Comparison of ENCODE assay signal across 16 cellular contexts in genomic region chr20:33687993-33688937, GRCh38. TPM values are rescaled to one million over a fixed set of nuclear protein-coding genes. Genes with fewer than 3 reads are reported as not detected.
A peak's percentile ranks its signal among the peaks of the same experiment; 100 is the strongest.
DNase-seq lines count a peak whose midpoint lies in the region; FAIRE-seq and TF ChIP-seq lines count a peak whose summit lies in the region.
"Had no signal": no experiment of that assay in that cellular context is flagged by ENCODE, and none has a peak within 500 bp of the region (broad histone marks: within the 10 kb centered on the region; RNA-seq: fewer than 3 reads in every experiment).

No MANE protein-coding gene starts in this region.

- FAIRE-seq in H1 (lab: Jason Lieb, UNC), result no peak

- peaks cover 4 to 26% (median 16%) of the 10 kb centered on the region in 4 experiments for H3K4me1 ChIP-seq in H1 (replicated peaks in 1 of 4; ENCODE audit: control insufficient read depth in 3 of 4, insufficient read depth in 4 of 4, low read length in 3 of 4)
- peaks cover 9 to 20% (median 16%) of the 10 kb centered on the region in 4 donors for H3K4me1 ChIP-seq in transverse colon

- TF ChIP-seq RAD21 in H1 (IDR thresholded peaks at IDR 0.05 in 1 of 2, conservative IDR thresholded peaks at IDR 0.05 in 1 of 2; ENCODE audit: low read depth in 2 of 2, low read length in 2 of 2), result no peak

- no peak for TF ChIP-seq POLR2A in H1 (IDR thresholded peaks at IDR 0.05; ENCODE audit: control extremely low read depth in 1 of 2, low read depth in 2 of 2, low read length in 2 of 2)
- TF ChIP-seq POLR2A in transverse colon (IDR thresholded peaks at IDR 0.05), result no peak

- 0 out of 2 replicates have a peak overlapping the region, but pooled peaks have one; percentile 34 for H2BK15ac ChIP-seq in H1 (ENCODE audit: low read length)

- no peak overlapping the region for H3K14ac ChIP-seq in H1 (ENCODE audit: insufficient read length)

- H3K4me2 ChIP-seq in H1 (ENCODE audit: insufficient read depth in 1 of 2, low read depth in 2 of 2, low read length in 2 of 2), result no peak overlapping the region

- peaks cover 0 to 9% (median 2%) of the 10 kb centered on the region in 4 experiments; a peak in 4 of 7 replicates for H3K27me3 ChIP-seq in H1 (replicated peaks in 1 of 4; ENCODE audit: control insufficient read depth in 3 of 4, extremely low read depth in 1 of 4, insufficient read depth in 3 of 4, low read length in 3 of 4)
- no peaks in the 10 kb centered on the region for H3K27me3 ChIP-seq in transverse colon
- H3K27me3 ChIP-seq: sigmoid colon had no signal

- no peak overlapping the region; the same call in 1 of the 2 replicates for H4K8ac ChIP-seq in H1 (ENCODE audit: extremely low read depth, insufficient read depth, low read length)

- H3K9me3 Mint-ChIP-seq in activated naive CD4-positive, alpha-beta T cell treated with anti-CD3 and anti-CD28 coated beads, Interleukin-2, amount 10 ng/mL, durations not matched to agents 7 days and 5 days, result no peaks in the 10 kb centered on the region
- no peaks in the 10 kb centered on the region for H3K9me3 Mint-ChIP-seq in activated CD4-positive, alpha-beta memory T cell treated with anti-CD3 and anti-CD28 coated beads for 36 hours

- H3K79me1 ChIP-seq in H1 (ENCODE audit: low read depth, low read length), result peaks cover 12% of the 10 kb centered on the region

- 88% methylated on average over 3 of the region's 3 CpGs; no CpG with 5 or more reads in 1 of the 2 experiments for WGBS in H1 (ENCODE audit: extremely low coverage in 1 of 2, insufficient coverage in 1 of 2, insufficient read length in 1 of 2, insufficient replicate concordance in 2 of 2, low coverage in 1 of 2, low lambda C conversion rate in 2 of 2, missing lambda C conversion rate in 1 of 2), 2 experiments
- WGBS in transverse colon (ENCODE audit: low coverage in 1 of 2), 2 donors, result 96 to 100% methylated on average over 2 to 3 of the region's 3 CpGs

- no peak overlapping the region for H4K5ac ChIP-seq in H1 (ENCODE audit: insufficient read length, low read depth, low read length)

- H2BK20ac ChIP-seq in H1 (ENCODE audit: low read length), result no peak overlapping the region

- DNase-seq in activated naive CD4-positive, alpha-beta T cell treated with anti-CD3 and anti-CD28 coated beads, Interleukin-2, amount 10 ng/mL, durations not matched to agents 7 days and 5 days, result no peak
- no peak for DNase-seq in activated naive CD4-positive, alpha-beta T cell (lab: John Stamatoyannopoulos, UW)
- DNase-seq in activated CD4-positive, alpha-beta memory T cell treated with anti-CD3 and anti-CD28 coated beads for 36 hours, result peak; percentile 30
- no peak for DNase-seq in H1 (ENCODE audit: low read depth in 1 of 2, low spot score in 2 of 2)
- no peak for DNase-seq in substantia nigra (lab: John Stamatoyannopoulos, UW)
- DNase-seq in NCI-H2107 (lab: John Stamatoyannopoulos, UW), result no peak
- DNase-seq in epidermal melanocyte (ENCODE audit: insufficient read length, low spot score), result no peak
- no peak for DNase-seq in transverse colon
- DNase-seq: activated CD8-positive, alpha-beta memory T cell treated with anti-CD3 and anti-CD28 coated beads, Interleukin-2, amount 50 U/mL, for 4 hours; DMS 273 treated with DMSO at 0.1 percent for 48 hours; lower lobe of right lung; sigmoid colon; stimulated activated CD4-positive, alpha-beta T cell treated with anti-CD3 and anti-CD28 coated beads, Interleukin-4, amount 100 ng/mL, for 24 hours had no signal

- H3K27me3 Mint-ChIP-seq in activated naive CD4-positive, alpha-beta T cell treated with anti-CD3 and anti-CD28 coated beads, Interleukin-2, amount 10 ng/mL, durations not matched to agents 7 days and 5 days, result no peaks in the 10 kb centered on the region
- no peaks in the 10 kb centered on the region for H3K27me3 Mint-ChIP-seq in activated CD4-positive, alpha-beta memory T cell treated with anti-CD3 and anti-CD28 coated beads for 36 hours

- H3K27ac Mint-ChIP-seq in activated naive CD4-positive, alpha-beta T cell treated with anti-CD3 and anti-CD28 coated beads, Interleukin-2, amount 10 ng/mL, durations not matched to agents 7 days and 5 days, result peak overlapping the region; percentile 95
- peak overlapping the region; percentile 19 for H3K27ac Mint-ChIP-seq in activated CD4-positive, alpha-beta memory T cell treated with anti-CD3 and anti-CD28 coated beads for 36 hours

- H3K79me2 ChIP-seq in H1 (ENCODE audit: control insufficient read depth in 1 of 2, insufficient read depth in 2 of 2, low read length in 2 of 2), result peaks cover 0 to 24% of the 10 kb centered on the region in 2 experiments; a peak in 3 of 4 replicates

- in situ Hi-C loops in transverse colon (cut with MboI; ENCODE audit: low pct_ligation_motif_present in 1 of 4, low pct_unique_long_range_greater_than_20kb in 1 of 4, low sequenced_read_pairs in 3 of 4), result no loop called here

- POLR2A ChIA-PET in activated CD4-positive, alpha-beta memory T cell treated with anti-CD3 and anti-CD28 coated beads for 36 hours (lab: Charles Lee), result interaction anchor here (0.6 to 2.1 kb wide), 4 partner anchors 22 to 198 kb away, joined by 3 to 12 read pairs (median 4); partner anchors contain the start of genes ACTL10, CBFA2T2 and PXMP4
- POLR2A ChIA-PET in H1 (lab: Charles Lee; ENCODE audit: partially characterized antibody), result interaction anchor here (1.5 to 2.8 kb wide), 4 partner anchors 10 to 44 kb away, joined by 3 to 10 read pairs (median 6); partner anchors contain the start of genes NECAB3 and ZNF341

- peaks cover 9% of the 10 kb centered on the region for H3K23me2 ChIP-seq in H1 (ENCODE audit: low read depth, low read length)

- no peak overlapping the region for H2AK5ac ChIP-seq in H1 (ENCODE audit: low read depth, low read length)

- no peak overlapping the region for H3K56ac ChIP-seq in H1 (replicated peaks; ENCODE audit: insufficient read length, low read depth, low read length)

- intact Hi-C loops in activated CD4-positive, alpha-beta memory T cell treated with anti-CD3 and anti-CD28 coated beads for 36 hours (cut with micrococcal nuclease), result loop anchor here (2.0 to 5.0 kb wide), 3 partner anchors 25 to 424 kb away; partner anchors contain the start of genes C20orf144 and EIF2S2
- intact Hi-C loops in transverse colon (cut with DNase I; ENCODE audit: low total_unique reads), result no loop called here

- no peak overlapping the region for H3K4ac ChIP-seq in H1 (replicated peaks; ENCODE audit: insufficient read length, low read depth, low read length)

- TF ChIP-seq EP300 in H1 (IDR thresholded peaks at IDR 0.05; ENCODE audit: borderline replicate concordance in 1 of 2, low read depth in 2 of 2, low read length in 2 of 2), result no peak
- TF ChIP-seq EP300 in transverse colon (IDR thresholded peaks at IDR 0.05; ENCODE audit: low read depth), result no peak

- H3K4me1 Mint-ChIP-seq in activated naive CD4-positive, alpha-beta T cell treated with anti-CD3 and anti-CD28 coated beads, Interleukin-2, amount 10 ng/mL, durations not matched to agents 7 days and 5 days, result peaks cover 75% of the 10 kb centered on the region
- peaks cover 53% of the 10 kb centered on the region for H3K4me1 Mint-ChIP-seq in activated CD4-positive, alpha-beta memory T cell treated with anti-CD3 and anti-CD28 coated beads for 36 hours (ENCODE audit: low read depth)

- H3K36me3 ChIP-seq in H1 (ENCODE audit: control insufficient read depth in 2 of 4, insufficient read depth in 4 of 4, low read length in 3 of 4) (peaks cover 0 to 4% (median 0%) of the 10 kb centered on the region in 4 experiments; a peak in 1 of 8 replicates), transverse colon (no peaks in the 10 kb centered on the region)
- H3K36me3 ChIP-seq: lower lobe of right lung, sigmoid colon had no signal

- H3K9me3 ChIP-seq in H1 (ENCODE audit: insufficient read depth in 2 of 2, low read depth in 1 of 2, low read length in 1 of 2), result no peaks in the 10 kb centered on the region
- no peaks in the 10 kb centered on the region for H3K9me3 ChIP-seq in transverse colon
- H3K9me3 ChIP-seq: lower lobe of right lung, sigmoid colon had no signal

- H3K27ac ChIP-seq in H1 (ENCODE audit: low read depth, low read length), result no peak overlapping the region
- peak overlapping the region; percentile 97 for H3K27ac ChIP-seq in substantia nigra (ENCODE audit: low read depth, low read length, poor library complexity, severe bottlenecking)
- H3K27ac ChIP-seq in transverse colon, result no peak overlapping the region
- H3K27ac ChIP-seq: sigmoid colon had no signal

- CTCF ChIA-PET in activated naive CD4-positive, alpha-beta T cell treated with anti-CD3 and anti-CD28 coated beads, Interleukin-2, amount 10 ng/mL, durations not matched to agents 7 days and 5 days (lab: Charles Lee), result interaction anchor here (1.3 kb wide), 1 partner anchor 24 kb away, joined by 3 read pairs; no protein-coding TSS in a partner anchor
- CTCF ChIA-PET in activated CD4-positive, alpha-beta memory T cell treated with anti-CD3 and anti-CD28 coated beads for 36 hours (lab: Charles Lee), result interaction anchor here (1.2 to 3.5 kb wide), 2 partner anchors 21 to 32 kb away, joined by 3 to 28 read pairs; partner anchors contain the start of genes ACTL10 and PXMP4
- CTCF ChIA-PET in H1 (lab: Charles Lee; ENCODE audit: partially characterized antibody), result interaction anchor here (1.6 to 1.8 kb wide), 2 partner anchors 15 to 53 kb away, joined by 4 to 5 read pairs; no protein-coding TSS in a partner anchor

- H3K4me3 Mint-ChIP-seq in activated naive CD4-positive, alpha-beta T cell treated with anti-CD3 and anti-CD28 coated beads, Interleukin-2, amount 10 ng/mL, durations not matched to agents 7 days and 5 days, result no peak overlapping the region
- H3K4me3 Mint-ChIP-seq in activated CD4-positive, alpha-beta memory T cell treated with anti-CD3 and anti-CD28 coated beads for 36 hours, result no peak overlapping the region

- H2BK5ac ChIP-seq in H1 (ENCODE audit: low read depth, low read length), result no peak overlapping the region

- no peak overlapping the region for H3K18ac ChIP-seq in H1 (ENCODE audit: extremely low read depth, low read length)

- H3K4me3 ChIP-seq in H1 (ENCODE audit: extremely low read depth in 1 of 4, insufficient read depth in 2 of 4, low read depth in 3 of 4, low read length in 4 of 4) (no peak overlapping the region), transverse colon (no peak overlapping the region)
- H3K4me3 ChIP-seq: lower lobe of right lung, sigmoid colon had no signal

- H4K20me1 ChIP-seq in H1 (replicated peaks in 1 of 2; ENCODE audit: control insufficient read depth in 1 of 2, insufficient read depth in 2 of 2, low read length in 2 of 2), result peaks cover 7 to 14% of the 10 kb centered on the region in 2 experiments

- H4K91ac ChIP-seq in H1 (replicated peaks; ENCODE audit: insufficient read length, low read length), result no peak overlapping the region

- H2AFZ ChIP-seq in H1 (ENCODE audit: low read length), result no peak overlapping the region

- peaks cover 6% of the 10 kb centered on the region for H3K36me3 Mint-ChIP-seq in activated naive CD4-positive, alpha-beta T cell treated with anti-CD3 and anti-CD28 coated beads, Interleukin-2, amount 10 ng/mL, durations not matched to agents 7 days and 5 days
- peaks cover 9% of the 10 kb centered on the region for H3K36me3 Mint-ChIP-seq in activated CD4-positive, alpha-beta memory T cell treated with anti-CD3 and anti-CD28 coated beads for 36 hours

- TF ChIP-seq CTCF in H1 (IDR thresholded peaks at IDR 0.05; ENCODE audit: control extremely low read depth in 1 of 3, insufficient read depth in 1 of 3, low read depth in 1 of 3, low read length in 3 of 3) (no peak), transverse colon (IDR thresholded peaks at IDR 0.05) (no peak)

- H3K23ac ChIP-seq in H1 (ENCODE audit: insufficient read length), result no peak overlapping the region

- H3K9ac ChIP-seq in H1 (replicated peaks in 1 of 4; ENCODE audit: extremely low read depth in 1 of 4, low read depth in 3 of 4, low read length in 3 of 4), result no peak overlapping the region

- H2BK12ac ChIP-seq in H1 (ENCODE audit: low read depth, low read length), result no peak overlapping the region

- no peak overlapping the region for H2BK120ac ChIP-seq in H1 (replicated peaks; ENCODE audit: low read depth, low read length)

RNA-seq across cellular contexts. Expression of gene E2F1, which starts 2.1 kb away (rescaled TPM):
- total RNA-seq in activated CD4-positive, alpha-beta memory T cell treated with anti-CD3 and anti-CD28 coated beads for 36 hours, result 10 to 100 TPM; 66.8 to 67.8 TPM
- total RNA-seq in H1 (2021; fragmentation: NEBNext Ultra II Directional; extraction: Animal tissue kit (Norgen Biotek cat#: 25700)), result 35.3 and 35.8 TPM in 2 replicates
- 33.4 and 56.3 TPM in 2 replicates for polyA plus RNA-seq in H1 (2011; rRNA removed)
- 44.6 TPM for polyA plus RNA-seq in H1 (2011; cell fraction: cytosol; rRNA removed)
- 121 TPM for polyA plus RNA-seq in H1 (2011; cell fraction: nucleus; rRNA removed)
- 32.0 to 45.5 TPM (median 42.4 TPM) in 4 replicates for polyA plus RNA-seq in H1 (2012, experiment 1 of 2)
- 36.8 TPM for polyA plus RNA-seq in H1 (2012, experiment 2 of 2)
- 25.5 TPM for polyA plus RNA-seq in H1 (2013, experiment 1 of 2)
- polyA plus RNA-seq in H1 (2013, experiment 2 of 2), result 23.3 TPM
- polyA minus RNA-seq in H1 (2011; rRNA and poly(A)+ RNA removed), result 21.5 and 26.8 TPM in 2 replicates
- 17.8 TPM for polyA minus RNA-seq in H1 (2011; cell fraction: cytosol; rRNA and poly(A)+ RNA removed)
- 22.2 TPM for polyA minus RNA-seq in H1 (2011; cell fraction: nucleus; rRNA and poly(A)+ RNA removed)
- 1 to 10 TPM in 3 of 4 donors, not detected in 1; 1.2 to 2.7 (median 2.1) TPM for total RNA-seq in transverse colon

RNA-seq across cellular contexts. Expression of gene NECAB3, which starts 14.0 kb away (rescaled TPM):
- 10 to 100 TPM; 21.0 to 22.7 TPM for total RNA-seq in activated CD4-positive, alpha-beta memory T cell treated with anti-CD3 and anti-CD28 coated beads for 36 hours
- 19.7 and 20.5 TPM in 2 replicates for total RNA-seq in H1 (2021; fragmentation: NEBNext Ultra II Directional; extraction: Animal tissue kit (Norgen Biotek cat#: 25700))
- 46.2 and 72.6 TPM in 2 replicates for polyA plus RNA-seq in H1 (2011; rRNA removed)
- polyA plus RNA-seq in H1 (2011; cell fraction: cytosol; rRNA removed), result 39.5 TPM
- 101 TPM for polyA plus RNA-seq in H1 (2011; cell fraction: nucleus; rRNA removed)
- polyA plus RNA-seq in H1 (2012, experiment 1 of 2), result 13.8 to 22.6 TPM (median 18.4 TPM) in 4 replicates
- 15.9 TPM for polyA plus RNA-seq in H1 (2012, experiment 2 of 2)
- polyA plus RNA-seq in H1 (2013, experiment 1 of 2), result 12.2 TPM
- 10.7 TPM for polyA plus RNA-seq in H1 (2013, experiment 2 of 2)
- polyA minus RNA-seq in H1 (2011; rRNA and poly(A)+ RNA removed), result 20.5 and 23.8 TPM in 2 replicates
- 15.6 TPM for polyA minus RNA-seq in H1 (2011; cell fraction: cytosol; rRNA and poly(A)+ RNA removed)
- polyA minus RNA-seq in H1 (2011; cell fraction: nucleus; rRNA and poly(A)+ RNA removed), result 39.6 TPM
- 100 to 1,000 TPM in 1 of 4 donors, 10 to 100 TPM in 3; 26.1 to 180 (median 94.5) TPM for total RNA-seq in transverse colon

RNA-seq across cellular contexts. Expression of gene ACTL10, which starts 21.5 kb away (rescaled TPM):
- 1 to 10 TPM; 1.8 to 2.3 TPM for total RNA-seq in activated CD4-positive, alpha-beta memory T cell treated with anti-CD3 and anti-CD28 coated beads for 36 hours
- total RNA-seq in H1 (2021; fragmentation: NEBNext Ultra II Directional; extraction: Animal tissue kit (Norgen Biotek cat#: 25700)), result not detected in 2 replicates
- 0.20 and 0.26 TPM in 2 replicates for polyA plus RNA-seq in H1 (2011; rRNA removed)
- 0.25 TPM for polyA plus RNA-seq in H1 (2011; cell fraction: cytosol; rRNA removed)
- polyA plus RNA-seq in H1 (2011; cell fraction: nucleus; rRNA removed), result 0.33 TPM
- polyA plus RNA-seq in H1 (2012, experiment 1 of 2), result 0.11 to 0.18 TPM (median 0.12 TPM) in 3 of 4 replicates, not detected in the other
- 0.30 TPM for polyA plus RNA-seq in H1 (2012, experiment 2 of 2)
- polyA plus RNA-seq in H1 (2013, experiment 1 of 2), result 0.08 TPM
- polyA plus RNA-seq in H1 (2013, experiment 2 of 2), result 0.04 TPM
- polyA minus RNA-seq in H1 (2011; rRNA and poly(A)+ RNA removed), result 0.07 and 0.09 TPM in 2 replicates
- polyA minus RNA-seq in H1 (2011; cell fraction: cytosol; rRNA and poly(A)+ RNA removed), result not detected
- 1.7 TPM for polyA minus RNA-seq in H1 (2011; cell fraction: nucleus; rRNA and poly(A)+ RNA removed)
- 10 to 100 TPM in 1 of 4 donors, 1 to 10 TPM in 2, not detected in 1; 1.5 to 14.1 (median 3.0) TPM for total RNA-seq in transverse colon
- total RNA-seq: H4, SK-MEL-5 had no signal
- polyA plus RNA-seq: neural cell had no signal

RNA-seq across cellular contexts. Expression of gene C20orf144, which starts 26.1 kb away (rescaled TPM):
- total RNA-seq in activated CD4-positive, alpha-beta memory T cell treated with anti-CD3 and anti-CD28 coated beads for 36 hours, result under 1 TPM; 0.26 to 0.31 TPM
- total RNA-seq in H1 (2021; fragmentation: NEBNext Ultra II Directional; extraction: Animal tissue kit (Norgen Biotek cat#: 25700)), result 0.23 and 0.24 TPM in 2 replicates
- polyA plus RNA-seq in H1 (2011; rRNA removed), result 0.21 and 0.24 TPM in 2 replicates
- 0.23 TPM for polyA plus RNA-seq in H1 (2011; cell fraction: cytosol; rRNA removed)
- 0.27 TPM for polyA plus RNA-seq in H1 (2011; cell fraction: nucleus; rRNA removed)
- 0.27 to 0.36 TPM (median 0.33 TPM) in 4 replicates for polyA plus RNA-seq in H1 (2012, experiment 1 of 2)
- 0.13 TPM for polyA plus RNA-seq in H1 (2012, experiment 2 of 2)
- polyA plus RNA-seq in H1 (2013, experiment 1 of 2), result 0.12 TPM
- 0.07 TPM for polyA plus RNA-seq in H1 (2013, experiment 2 of 2)
- polyA minus RNA-seq in H1 (2011; rRNA and poly(A)+ RNA removed), result 0.27 and 0.79 TPM in 2 replicates
- polyA minus RNA-seq in H1 (2011; cell fraction: cytosol; rRNA and poly(A)+ RNA removed), result not detected
- 1.7 TPM for polyA minus RNA-seq in H1 (2011; cell fraction: nucleus; rRNA and poly(A)+ RNA removed)
- not detected for total RNA-seq in transverse colon
- total RNA-seq: H4, lower lobe of right lung, SK-MEL-5 had no signal
- polyA plus RNA-seq: neural cell had no signal

RNA-seq across cellular contexts. Expression of gene PXMP4, which starts 31.8 kb away (rescaled TPM):
- 10 to 100 TPM in 1 of 2 experiments, 1 to 10 TPM in 1; 8.7 to 11.6 TPM for total RNA-seq in activated CD4-positive, alpha-beta memory T cell treated with anti-CD3 and anti-CD28 coated beads for 36 hours
- total RNA-seq in H1 (2021; fragmentation: NEBNext Ultra II Directional; extraction: Animal tissue kit (Norgen Biotek cat#: 25700)), result 3.3 and 4.1 TPM in 2 replicates
- polyA plus RNA-seq in H1 (2011; rRNA removed), result 3.4 and 5.5 TPM in 2 replicates
- polyA plus RNA-seq in H1 (2011; cell fraction: cytosol; rRNA removed), result 3.4 TPM
- 3.8 TPM for polyA plus RNA-seq in H1 (2011; cell fraction: nucleus; rRNA removed)
- polyA plus RNA-seq in H1 (2012, experiment 1 of 2), result 1.6 to 3.5 TPM (median 2.6 TPM) in 4 replicates
- 1.7 TPM for polyA plus RNA-seq in H1 (2012, experiment 2 of 2)
- polyA plus RNA-seq in H1 (2013, experiment 1 of 2), result 3.2 TPM
- 3.3 TPM for polyA plus RNA-seq in H1 (2013, experiment 2 of 2)
- polyA minus RNA-seq in H1 (2011; rRNA and poly(A)+ RNA removed), result 3.6 and 4.1 TPM in 2 replicates
- polyA minus RNA-seq in H1 (2011; cell fraction: cytosol; rRNA and poly(A)+ RNA removed), result 1.4 TPM
- polyA minus RNA-seq in H1 (2011; cell fraction: nucleus; rRNA and poly(A)+ RNA removed), result 1.1 TPM
- 10 to 100 TPM in 1 of 4 donors, 1 to 10 TPM in 3; 1.6 to 12.0 (median 5.5) TPM for total RNA-seq in transverse colon
